Comparison of ENCODE assay signal across 8 cellular contexts in genomic region chr7:130069978-130070899, GRCh38. TPM values are rescaled to one million over a fixed set of nuclear protein-coding genes. Genes with fewer than 3 reads are reported as not detected.
DNase-seq lines count a peak whose midpoint lies in the region; ATAC-seq and TF ChIP-seq lines count a peak whose summit lies in the region.

A gene with protein sequence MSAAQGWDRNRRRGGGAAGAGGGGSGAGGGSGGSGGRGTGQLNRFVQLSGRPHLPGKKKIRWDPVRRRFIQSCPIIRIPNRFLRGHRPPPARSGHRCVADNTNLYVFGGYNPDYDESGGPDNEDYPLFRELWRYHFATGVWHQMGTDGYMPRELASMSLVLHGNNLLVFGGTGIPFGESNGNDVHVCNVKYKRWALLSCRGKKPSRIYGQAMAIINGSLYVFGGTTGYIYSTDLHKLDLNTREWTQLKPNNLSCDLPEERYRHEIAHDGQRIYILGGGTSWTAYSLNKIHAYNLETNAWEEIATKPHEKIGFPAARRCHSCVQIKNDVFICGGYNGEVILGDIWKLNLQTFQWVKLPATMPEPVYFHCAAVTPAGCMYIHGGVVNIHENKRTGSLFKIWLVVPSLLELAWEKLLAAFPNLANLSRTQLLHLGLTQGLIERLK (plus strand): TSS chr7:130070534. CDS start chr7:130070644, 110 bp downstream.

- TF ChIP-seq CTCF in AG10803 (conservative IDR thresholded peaks at IDR 0.05; ENCODE audit: low read length) = no peak

- peak within 1 kb of the TSS; percentile 94 for H3K4me3 ChIP-seq in AG10803 (ENCODE audit: low read length)

- ATAC-seq in GM19043 (IDR thresholded peaks at IDR 0.05; ENCODE audit: low read depth, unreplicated experiment) (peak; percentile 98), HG03378 (IDR thresholded peaks at IDR 0.05; ENCODE audit: unreplicated experiment) (peak; percentile 94)

- DNase-seq in AG10803 (ENCODE audit: low read depth) (peak; percentile 99), NCI-H460 (ENCODE audit: extremely low read depth, low read depth) (peak; percentile 99), cerebellar nuclear complex (lab: John Stamatoyannopoulos, UW) (peak; percentile 75 to 98), islet precursor cell (peak; percentile 98)
- DNase-seq in activated CD4-positive, CD25-positive, alpha-beta regulatory T cell treated with anti-CD3 and anti-CD28 coated beads, Interleukin-2, amount 50 U/mL, for 72 hours = peak; percentile 89
- DNase-seq in stimulated activated CD4-positive, alpha-beta T cell treated with anti-CD3 and anti-CD28 coated beads, Interleukin-12 subunit alpha, Interleukin-12 subunit beta, amount 100 ng/mL, for 48 hours (ENCODE audit: low read depth in 2 of 3, low spot score in 1 of 3) = peak; percentile 90 to 93 (median 90)

RNA-seq across cellular contexts. Expression of the gene that starts here (rescaled TPM):
- total RNA-seq in NCI-H460 (2014; rRNA removed; shearing (Covaris generic)) = 36.9 and 48.0 TPM in 2 replicates
- 15.5 and 21.8 TPM in 2 replicates for polyA plus RNA-seq in NCI-H460 (2014; cell fraction: nucleus; rRNA removed)

Comparison
In these comparisons a context has a peak if more than half of its experiments do, and no peak if none do; other contexts are left out.
1. Peak in every context shown above with its lines: DNase-seq, ATAC-seq and H3K4me3 ChIP-seq.